8 cellular contexts compared by ENCODE assay signal in genomic region chr12:120686690-120687569, GRCh38. TPM values are rescaled to one million over a fixed set of nuclear protein-coding genes. Genes with fewer than 3 reads are reported as not detected.
A peak's percentile ranks its signal among the peaks of the same experiment; 100 is the strongest.
DNase-seq lines count a peak whose midpoint lies in the region; ATAC-seq, FAIRE-seq and TF ChIP-seq lines count a peak whose summit lies in the region.

Gene MLEC, plus strand, starts transcription at chr12:120687149. Its CDS starts 148 bp downstream, at chr12:120687297.

- peak within 1 kb of the TSS; percentile 85 for H3K27ac ChIP-seq in smooth muscle cell (ENCODE audit: low read depth)

- DNase-seq in AG08396 (ENCODE audit: low spot score), result peak; percentile 100
- DNase-seq in NCI-H2227 treated with DMSO at 0.1 percent for 48 hours (lab: John Stamatoyannopoulos, UW), result peak; percentile 98
- peak; percentile 82 for DNase-seq in bronchial epithelial cell (ENCODE audit: low read depth)
- DNase-seq in iPS-NIHi11 (ENCODE audit: low spot score), result peak; percentile 99
- peak; percentile 96 for DNase-seq in smooth muscle cell (lab: John Stamatoyannopoulos, UW; ENCODE audit: unreplicated experiment)

- H3K4me1 ChIP-seq in smooth muscle cell (ENCODE audit: low read depth), result peaks cover 19% of the 10 kb centered on the region

- TF ChIP-seq CTCF in WI38 (IDR thresholded peaks at IDR 0.05; ENCODE audit: low read depth, low read length) (no peak), bronchial epithelial cell (IDR thresholded peaks at IDR 0.05; ENCODE audit: insufficient read depth, low read length, severe bottlenecking) (peak; percentile 13), smooth muscle cell (IDR thresholded peaks at IDR 0.05; ENCODE audit: borderline replicate concordance, insufficient read depth, poor library complexity, severe bottlenecking) (no peak)

- FAIRE-seq in bronchial epithelial cell (lab: Jason Lieb, UNC), result no peak

- H3F3A ChIP-seq in smooth muscle cell (ENCODE audit: low read depth), result no peaks in the 10 kb centered on the region

- H4K20me1 ChIP-seq in smooth muscle cell (ENCODE audit: low read depth), result peaks cover 43% of the 10 kb centered on the region

- ATAC-seq in GM18907 (IDR thresholded peaks at IDR 0.05; ENCODE audit: unreplicated experiment) (peak; percentile 68), HG03159 (IDR thresholded peaks at IDR 0.05; ENCODE audit: unreplicated experiment) (peak; percentile 60)

- H3K9ac ChIP-seq in smooth muscle cell (ENCODE audit: low read depth), result peak within 1 kb of the TSS; percentile 79

- peak within 1 kb of the TSS; percentile 94 for H3K4me2 ChIP-seq in smooth muscle cell

- no peaks in the 10 kb centered on the region for H3K9me3 ChIP-seq in smooth muscle cell (replicated peaks; ENCODE audit: low read depth)

- H3K27me3 ChIP-seq in bronchial epithelial cell (ENCODE audit: control insufficient read depth, insufficient read depth, low read length), result no peaks in the 10 kb centered on the region
- H3K27me3 ChIP-seq in smooth muscle cell (ENCODE audit: low read depth), result no peaks in the 10 kb centered on the region

- H3K4me3 ChIP-seq in WI38 (ENCODE audit: low read depth, low read length) (peak within 1 kb of the TSS; percentile 88), bronchial epithelial cell (ENCODE audit: low read depth, low read length) (peak within 1 kb of the TSS; percentile 75), smooth muscle cell (peak within 1 kb of the TSS; percentile 73)

- peak within 1 kb of the TSS; percentile 81 for H2AFZ ChIP-seq in smooth muscle cell (ENCODE audit: low read depth)

- peaks cover 46% of the 10 kb centered on the region for H3K79me2 ChIP-seq in smooth muscle cell (ENCODE audit: low read depth)

- 1% methylated on average over 83 of the region's 84 CpGs for WGBS in smooth muscle cell (ENCODE audit: low lambda C conversion rate)

- H3K36me3 ChIP-seq in bronchial epithelial cell (ENCODE audit: control insufficient read depth, insufficient read depth, low read length) (no peaks in the 10 kb centered on the region), smooth muscle cell (ENCODE audit: low read depth) (no peaks in the 10 kb centered on the region)

RNA-seq across cellular contexts. Expression of gene MLEC, which starts in this region (rescaled TPM):
- total RNA-seq in bronchial epithelial cell, result 60.3 and 61.9 TPM in 2 replicates
- total RNA-seq in smooth muscle cell, result 70.7 and 92.5 TPM in 2 replicates
- 220 and 230 TPM in 2 replicates for polyA plus RNA-seq in smooth muscle cell

Comparison
In these comparisons a context has a peak if more than half of its experiments do, and no peak if none do; other contexts are left out.
1. Peak in every context shown above with its lines: DNase-seq, ATAC-seq, H3K4me3 ChIP-seq and H3K27ac ChIP-seq.